Comparison of ENCODE assay signal across 8 cellular contexts in the genomic region with DNA sequence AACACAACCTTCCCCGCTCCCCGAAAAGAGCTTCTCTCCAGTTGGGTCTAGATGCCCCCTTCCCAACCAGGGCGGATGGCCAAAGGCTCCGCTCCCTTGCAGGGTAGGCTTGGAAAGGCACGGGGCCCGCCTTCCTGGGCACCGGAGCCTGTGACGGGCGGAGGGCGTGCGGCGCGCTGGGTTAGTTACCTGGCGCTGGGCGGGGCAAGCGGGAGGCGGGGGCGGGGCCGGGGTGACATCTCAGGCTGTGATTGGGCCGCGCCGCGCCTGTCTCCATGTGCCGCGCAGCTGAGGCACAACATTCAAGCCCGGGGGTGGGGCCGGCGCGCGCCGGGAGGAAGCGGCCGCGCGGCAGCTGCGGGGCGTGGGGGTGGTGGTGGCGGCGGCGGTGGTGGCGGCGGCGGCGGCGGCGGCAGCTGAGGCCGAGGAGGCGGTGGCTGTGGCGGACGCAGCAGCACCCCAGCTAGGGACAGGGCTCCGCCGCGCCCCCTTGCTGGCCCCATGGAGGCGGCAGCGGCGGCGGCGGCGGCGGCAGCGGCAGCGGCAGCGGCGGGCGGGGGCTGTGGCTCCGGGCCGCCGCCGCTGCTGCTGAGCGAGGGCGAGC. TPM values are rescaled to one million over a fixed set of nuclear protein-coding genes. Genes with fewer than 3 reads are reported as not detected.
DNase-seq lines count a peak whose midpoint lies in the region; TF ChIP-seq lines count a peak whose summit lies in the region.

A gene (plus strand): TSS at position 298 of the 604 bp plus-strand sequence. CDS start 204 bp downstream, at position 502.

- no peaks in the 10 kb centered on the region for H3K9me3 Mint-ChIP-seq in activated naive CD4-positive, alpha-beta T cell treated with anti-CD3 and anti-CD28 coated beads, Interleukin-2, amount 10 ng/mL, durations not matched to agents 7 days and 5 days

- CTCF ChIA-PET in SK-N-SH (lab: Yijun Ruan, JAX), result interaction anchor here (1.3 to 1.5 kb wide), 2 partner anchors 54 to 100 kb away, joined by 3 to 4 read pairs; no protein-coding TSS in a partner anchor
- CTCF ChIA-PET in activated naive CD4-positive, alpha-beta T cell treated with anti-CD3 and anti-CD28 coated beads, Interleukin-2, amount 10 ng/mL, durations not matched to agents 7 days and 5 days (lab: Charles Lee), result interaction anchor here (1.1 kb wide), 1 partner anchor 59 kb away, joined by 3 read pairs; no protein-coding TSS in a partner anchor

- no peaks in the 10 kb centered on the region for H3F3A ChIP-seq in SK-N-SH (replicated peaks; ENCODE audit: insufficient read depth)

- no peaks in the 10 kb centered on the region for H3K36me3 Mint-ChIP-seq in activated naive CD4-positive, alpha-beta T cell treated with anti-CD3 and anti-CD28 coated beads, Interleukin-2, amount 10 ng/mL, durations not matched to agents 7 days and 5 days

- H3K4me3 Mint-ChIP-seq in activated naive CD4-positive, alpha-beta T cell treated with anti-CD3 and anti-CD28 coated beads, Interleukin-2, amount 10 ng/mL, durations not matched to agents 7 days and 5 days, result peak within 1 kb of the TSS; percentile 71

- peaks cover 22% of the 10 kb centered on the region for H3K27me3 ChIP-seq in H7 (ENCODE audit: control insufficient read depth, insufficient read depth, low read length)
- peaks cover 5% of the 10 kb centered on the region; the same call in 1 of the 2 replicates for H3K27me3 ChIP-seq in MG63
- 0 out of 2 replicates have a peak, but pooled peaks cover 7% of the 10 kb centered on the region for H3K27me3 ChIP-seq in SK-N-SH (ENCODE audit: insufficient read depth)

- H3K4me1 ChIP-seq in SK-N-SH (ENCODE audit: control insufficient read depth in 1 of 2, insufficient read depth in 2 of 2, low read depth in 1 of 2, low read length in 1 of 2), result peaks cover 0 to 2% of the 10 kb centered on the region in 2 experiments; a peak in 1 of 4 replicates

- H2AFZ ChIP-seq in SK-N-SH (ENCODE audit: low read depth), result peak within 1 kb of the TSS; percentile 68; the same call in 1 of the 2 replicates

- peak; percentile 62 for DNase-seq in EH (ENCODE audit: low read depth)
- DNase-seq in H7, result peak; percentile 98
- DNase-seq in MG63, result peak; percentile 73
- peak; percentile 90 for DNase-seq in SK-N-SH
- DNase-seq in activated naive CD4-positive, alpha-beta T cell treated with anti-CD3 and anti-CD28 coated beads, Interleukin-2, amount 10 ng/mL, durations not matched to agents 7 days and 5 days, result peak; percentile 81
- DNase-seq in glomerular endothelial cell (ENCODE audit: extremely low read depth, low read depth, low spot score), result no peak
- peak in 55 of 56 donors; percentile 8 to 87 (median 66) for DNase-seq in nucleus accumbens (lab: John Stamatoyannopoulos, UW)
- DNase-seq in substantia nigra (lab: John Stamatoyannopoulos, UW), result peak; percentile 3 to 89 (median 65)

- TF ChIP-seq CTCF in SK-N-SH (IDR thresholded peaks at IDR 0.05), result no peak

- H3K27ac ChIP-seq in SK-N-SH (ENCODE audit: low read depth in 2 of 2, low read length in 1 of 2), result no peak within 1 kb of the TSS
- H3K27ac ChIP-seq in substantia nigra (ENCODE audit: low read depth, low read length, poor library complexity, severe bottlenecking), result peak within 1 kb of the TSS; percentile 35

- POLR2A ChIA-PET in SK-N-SH (lab: Yijun Ruan, JAX), result interaction anchor here (0.8 kb wide), 1 partner anchor 64 kb away, joined by 5 read pairs; no protein-coding TSS in a partner anchor

- 50% methylated on average over 2 of the region's 71 CpGs for WGBS in SK-N-SH (ENCODE audit: low lambda C conversion rate)

- H3K9me2 ChIP-seq in SK-N-SH, result no peaks in the 10 kb centered on the region

- H3K9ac ChIP-seq in SK-N-SH, result no peak within 1 kb of the TSS; the same call in 1 of the 2 replicates

- no peaks in the 10 kb centered on the region for H3K36me3 ChIP-seq in H7 (replicated peaks; ENCODE audit: control insufficient read depth, insufficient read depth, low read length)
- H3K36me3 ChIP-seq in MG63, result no peaks in the 10 kb centered on the region
- H3K36me3 ChIP-seq in SK-N-SH (replicated peaks in 1 of 2; ENCODE audit: control insufficient read depth in 1 of 2, insufficient read depth in 2 of 2, low read length in 1 of 2), result no peaks in the 10 kb centered on the region

- H3K4me3 ChIP-seq in H7 (ENCODE audit: insufficient read depth, low read depth, low read length) (peak within 1 kb of the TSS; percentile 60), MG63 (peak within 1 kb of the TSS; percentile 36), SK-N-SH (ENCODE audit: low read depth in 2 of 2, low read length in 1 of 2) (peak within 1 kb of the TSS; percentile 58 to 62)

- peak within 1 kb of the TSS; percentile 83 for H3K27ac Mint-ChIP-seq in activated naive CD4-positive, alpha-beta T cell treated with anti-CD3 and anti-CD28 coated beads, Interleukin-2, amount 10 ng/mL, durations not matched to agents 7 days and 5 days

- H3K4me2 ChIP-seq in SK-N-SH, result peak within 1 kb of the TSS; percentile 78

- H3K4me1 Mint-ChIP-seq in activated naive CD4-positive, alpha-beta T cell treated with anti-CD3 and anti-CD28 coated beads, Interleukin-2, amount 10 ng/mL, durations not matched to agents 7 days and 5 days, result peaks cover 2% of the 10 kb centered on the region

- H3K27me3 Mint-ChIP-seq in activated naive CD4-positive, alpha-beta T cell treated with anti-CD3 and anti-CD28 coated beads, Interleukin-2, amount 10 ng/mL, durations not matched to agents 7 days and 5 days, result peaks cover 19% of the 10 kb centered on the region

- H3K9me3 ChIP-seq in MG63, result no peaks in the 10 kb centered on the region
- no peaks in the 10 kb centered on the region for H3K9me3 ChIP-seq in SK-N-SH

- no peaks in the 10 kb centered on the region for H3K79me2 ChIP-seq in SK-N-SH (ENCODE audit: insufficient read depth)

- TF ChIP-seq RAD21 in SK-N-SH (IDR thresholded peaks at IDR 0.05; ENCODE audit: low read length), result no peak

- TF ChIP-seq EP300 in SK-N-SH (IDR thresholded peaks at IDR 0.05; ENCODE audit: borderline replicate concordance in 1 of 2, low read depth in 1 of 2, low read length in 1 of 2), result no peak

- no peaks in the 10 kb centered on the region for H4K20me1 ChIP-seq in SK-N-SH (ENCODE audit: insufficient read depth)

TF ChIP-seq in SK-N-SH, 30 proteins besides CTCF, POLR2A, EP300 and RAD21:
- TF ChIP-seq EZH2phosphoT487 (IDR thresholded peaks at IDR 0.05; ENCODE audit: borderline replicate concordance, low read depth) (no peak), MXI1 (IDR thresholded peaks at IDR 0.05; ENCODE audit: low read depth, low read length) (0 out of 2 replicates have a peak, but pooled peaks have one; percentile 18)
- TF ChIP-seq, protein P1, sequence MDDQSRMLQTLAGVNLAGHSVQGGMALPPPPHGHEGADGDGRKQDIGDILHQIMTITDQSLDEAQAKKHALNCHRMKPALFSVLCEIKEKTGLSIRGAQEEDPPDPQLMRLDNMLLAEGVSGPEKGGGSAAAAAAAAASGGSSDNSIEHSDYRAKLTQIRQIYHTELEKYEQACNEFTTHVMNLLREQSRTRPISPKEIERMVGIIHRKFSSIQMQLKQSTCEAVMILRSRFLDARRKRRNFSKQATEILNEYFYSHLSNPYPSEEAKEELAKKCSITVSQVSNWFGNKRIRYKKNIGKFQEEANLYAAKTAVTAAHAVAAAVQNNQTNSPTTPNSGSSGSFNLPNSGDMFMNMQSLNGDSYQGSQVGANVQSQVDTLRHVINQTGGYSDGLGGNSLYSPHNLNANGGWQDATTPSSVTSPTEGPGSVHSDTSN (IDR thresholded peaks at IDR 0.05), result 0 out of 2 replicates have a peak, but pooled peaks have one; percentile 29

RNA-seq across cellular contexts. Expression of the gene that starts here (rescaled TPM):
- total RNA-seq in H7 (2014; rRNA removed; shearing (Covaris generic)), result 0.31 and 1.1 TPM in 2 replicates
- total RNA-seq in MG63 (2014; rRNA removed; shearing (Covaris generic); ENCODE audit: low replicate concordance), result 0.07 TPM in 1 of 2 replicates, not detected in the other
- polyA plus RNA-seq in SK-N-SH (2012; rRNA removed), result 0.62 and 0.73 TPM in 2 replicates
- polyA plus RNA-seq in SK-N-SH (2012; cell fraction: cytosol; rRNA removed), result 0.71 and 0.77 TPM in 2 replicates
- 0.39 and 0.50 TPM in 2 replicates for polyA plus RNA-seq in SK-N-SH (2012; cell fraction: nucleus; rRNA removed)
- total RNA-seq in glomerular endothelial cell, result 2.8 and 10.4 TPM in 2 replicates

Comparison
In these comparisons a context has a peak if more than half of its experiments do, and no peak if none do; other contexts are left out.
1. Peak in DNase-seq and H3K4me3 ChIP-seq in MG63; RNA of the gene not detected or under 1 TPM.
2. Peak in DNase-seq, H3K4me3 ChIP-seq and H3K4me2 ChIP-seq in SK-N-SH; RNA of the gene not detected or under 1 TPM.